ENCODE assay signal across 16 cellular contexts in genomic region chr1:201320168-201320842, GRCh38. TPM values are rescaled to one million over a fixed set of nuclear protein-coding genes. Genes with fewer than 3 reads are reported as not detected.
"Had no signal": no experiment of that assay in that cellular context is flagged by ENCODE, and none has a peak within 500 bp of the region (broad histone marks: within the 10 kb centered on the region; RNA-seq: fewer than 3 reads in every experiment).

No MANE protein-coding gene starts in this region.

- H3K4me1 Mint-ChIP-seq: activated CD4-positive, alpha-beta T cell treated with anti-CD3 and anti-CD28 coated beads for 36 hours; activated naive CD8-positive, alpha-beta T cell treated with anti-CD3 and anti-CD28 coated beads, Interleukin-2, amount 10 ng/mL, durations not matched to agents 7 days and 5 days; memory B cell had no signal

- H3K36me3 ChIP-seq: breast epithelium, esophagus muscularis mucosa, ovary, WERI-Rb-1 had no signal

- H3K27me3 ChIP-seq: breast epithelium, esophagus muscularis mucosa, ovary had no signal

- H3K27ac ChIP-seq: breast epithelium, esophagus muscularis mucosa, ovary, WERI-Rb-1 had no signal

- ATAC-seq: activated CD4-positive, alpha-beta T cell treated with anti-CD3 and anti-CD28 coated beads for 36 hours; activated CD8-positive, alpha-beta T cell treated with anti-CD3 and anti-CD28 coated beads for 36 hours; activated T-cell treated with anti-CD3 and anti-CD28 coated beads, Interleukin-2, amount 50 U/mL, for 72 hours; left lobe of liver had no signal

- DNase-seq: activated CD4-positive, alpha-beta T cell treated with anti-CD3 and anti-CD28 coated beads for 36 hours; activated CD8-positive, alpha-beta memory T cell treated with anti-CD3 and anti-CD28 coated beads, Interleukin-2, amount 50 U/mL, for 4 hours; activated CD8-positive, alpha-beta T cell treated with anti-CD3 and anti-CD28 coated beads for 36 hours; activated gamma-delta T cell treated with Interleukin-2 at 50 U/mL for 16 hours; activated naive CD8-positive, alpha-beta T cell treated with anti-CD3 and anti-CD28 coated beads, Interleukin-2, amount 10 ng/mL, durations not matched to agents 7 days and 5 days; activated T-cell treated with anti-CD3 and anti-CD28 coated beads, Interleukin-2, amount 50 U/mL, for 72 hours; anterior cingulate cortex; T1000; WERI-Rb-1 had no signal

- H3K9me3 Mint-ChIP-seq: activated CD8-positive, alpha-beta T cell treated with anti-CD3 and anti-CD28 coated beads for 36 hours; activated naive CD8-positive, alpha-beta T cell treated with anti-CD3 and anti-CD28 coated beads, Interleukin-2, amount 10 ng/mL, durations not matched to agents 7 days and 5 days; activated T-cell treated with anti-CD3 and anti-CD28 coated beads, Interleukin-2, amount 50 U/mL, for 72 hours had no signal

- H3K4me1 ChIP-seq: breast epithelium, esophagus muscularis mucosa had no signal

- H3K27ac Mint-ChIP-seq: activated CD4-positive, alpha-beta T cell treated with anti-CD3 and anti-CD28 coated beads for 36 hours; activated CD8-positive, alpha-beta T cell treated with anti-CD3 and anti-CD28 coated beads for 36 hours; activated naive CD8-positive, alpha-beta T cell treated with anti-CD3 and anti-CD28 coated beads, Interleukin-2, amount 10 ng/mL, durations not matched to agents 7 days and 5 days; activated T-cell treated with anti-CD3 and anti-CD28 coated beads, Interleukin-2, amount 50 U/mL, for 72 hours; memory B cell had no signal

- H3K4me3 Mint-ChIP-seq: activated CD4-positive, alpha-beta T cell treated with anti-CD3 and anti-CD28 coated beads for 36 hours; activated CD8-positive, alpha-beta T cell treated with anti-CD3 and anti-CD28 coated beads for 36 hours; activated naive CD8-positive, alpha-beta T cell treated with anti-CD3 and anti-CD28 coated beads, Interleukin-2, amount 10 ng/mL, durations not matched to agents 7 days and 5 days; activated T-cell treated with anti-CD3 and anti-CD28 coated beads, Interleukin-2, amount 50 U/mL, for 72 hours; memory B cell had no signal

- H3K36me3 Mint-ChIP-seq: activated naive CD8-positive, alpha-beta T cell treated with anti-CD3 and anti-CD28 coated beads, Interleukin-2, amount 10 ng/mL, durations not matched to agents 7 days and 5 days; memory B cell had no signal

- H3K9me3 ChIP-seq: breast epithelium, esophagus muscularis mucosa, ovary had no signal

- H3K4me3 ChIP-seq: breast epithelium, esophagus muscularis mucosa, ovary had no signal

RNA-seq across cellular contexts. Expression of gene PKP1, which starts 37.0 kb away (rescaled TPM):
- total RNA-seq: activated CD4-positive, alpha-beta T cell treated with anti-CD3 and anti-CD28 coated beads for 36 hours; activated CD8-positive, alpha-beta T cell treated with anti-CD3 and anti-CD28 coated beads for 36 hours; activated naive CD8-positive, alpha-beta T cell treated with anti-CD3 and anti-CD28 coated beads, Interleukin-2, amount 10 ng/mL, durations not matched to agents 7 days and 5 days; activated T-cell treated with anti-CD3 and anti-CD28 coated beads, Interleukin-2, amount 50 U/mL, for 72 hours; fibroblast of villous mesenchyme had no signal
- polyA plus RNA-seq: neural cell had no signal

RNA-seq across cellular contexts. Expression of gene TNNT2, which starts 57.2 kb away (rescaled TPM):
- total RNA-seq: activated CD4-positive, alpha-beta T cell treated with anti-CD3 and anti-CD28 coated beads for 36 hours; activated CD8-positive, alpha-beta T cell treated with anti-CD3 and anti-CD28 coated beads for 36 hours; activated naive CD8-positive, alpha-beta T cell treated with anti-CD3 and anti-CD28 coated beads, Interleukin-2, amount 10 ng/mL, durations not matched to agents 7 days and 5 days; activated T-cell treated with anti-CD3 and anti-CD28 coated beads, Interleukin-2, amount 50 U/mL, for 72 hours had no signal
- polyA plus RNA-seq: neural cell had no signal
